ENCODE assay signal across 1 cellular context in the genomic region with DNA sequence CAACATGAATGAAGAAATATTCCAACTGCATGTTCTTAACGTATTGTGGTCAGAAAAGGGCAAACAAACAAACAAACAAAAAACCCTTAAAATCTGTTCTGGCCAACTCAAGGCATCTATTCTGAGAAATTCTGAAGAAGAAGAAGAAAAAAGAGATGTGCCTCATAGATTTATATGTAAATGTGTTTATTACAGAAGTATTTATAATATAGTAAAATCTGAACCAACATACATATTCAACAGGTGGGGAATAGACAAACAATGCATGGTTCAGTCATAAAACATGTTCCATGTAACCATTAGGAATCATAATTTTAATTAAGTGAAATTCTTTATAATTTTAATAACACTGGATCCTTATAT.
TF ChIP-seq lines count a peak whose summit lies in the region.

No MANE protein-coding gene starts in this region.

TF ChIP-seq in HEK293, 187 proteins besides CTCF, POLR2A, EP300 and RAD21 (continued from another document):
- TF ChIP-seq, protein P1, sequence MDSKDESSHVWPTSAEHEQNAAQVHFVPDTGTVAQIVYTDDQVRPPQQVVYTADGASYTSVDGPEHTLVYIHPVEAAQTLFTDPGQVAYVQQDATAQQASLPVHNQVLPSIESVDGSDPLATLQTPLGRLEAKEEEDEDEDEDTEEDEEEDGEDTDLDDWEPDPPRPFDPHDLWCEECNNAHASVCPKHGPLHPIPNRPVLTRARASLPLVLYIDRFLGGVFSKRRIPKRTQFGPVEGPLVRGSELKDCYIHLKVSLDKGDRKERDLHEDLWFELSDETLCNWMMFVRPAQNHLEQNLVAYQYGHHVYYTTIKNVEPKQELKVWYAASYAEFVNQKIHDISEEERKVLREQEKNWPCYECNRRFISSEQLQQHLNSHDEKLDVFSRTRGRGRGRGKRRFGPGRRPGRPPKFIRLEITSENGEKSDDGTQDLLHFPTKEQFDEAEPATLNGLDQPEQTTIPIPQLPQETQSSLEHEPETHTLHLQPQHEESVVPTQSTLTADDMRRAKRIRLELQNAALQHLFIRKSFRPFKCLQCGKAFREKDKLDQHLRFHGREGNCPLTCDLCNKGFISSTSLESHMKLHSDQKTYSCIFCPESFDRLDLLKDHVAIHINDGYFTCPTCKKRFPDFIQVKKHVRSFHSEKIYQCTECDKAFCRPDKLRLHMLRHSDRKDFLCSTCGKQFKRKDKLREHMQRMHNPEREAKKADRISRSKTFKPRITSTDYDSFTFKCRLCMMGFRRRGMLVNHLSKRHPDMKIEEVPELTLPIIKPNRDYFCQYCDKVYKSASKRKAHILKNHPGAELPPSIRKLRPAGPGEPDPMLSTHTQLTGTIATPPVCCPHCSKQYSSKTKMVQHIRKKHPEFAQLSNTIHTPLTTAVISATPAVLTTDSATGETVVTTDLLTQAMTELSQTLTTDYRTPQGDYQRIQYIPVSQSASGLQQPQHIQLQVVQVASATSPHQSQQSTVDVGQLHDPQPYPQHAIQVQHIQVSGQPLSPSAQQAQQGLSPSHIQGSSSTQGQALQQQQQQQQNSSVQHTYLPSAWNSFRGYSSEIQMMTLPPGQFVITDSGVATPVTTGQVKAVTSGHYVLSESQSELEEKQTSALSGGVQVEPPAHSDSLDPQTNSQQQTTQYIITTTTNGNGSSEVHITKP (tag by site-specific recombination; IDR thresholded peaks at IDR 0.05), result 0 out of 2 replicates have a peak, but pooled peaks have one; percentile 1
- peak; percentile 84; the same call in 1 of the 2 replicates for TF ChIP-seq SCRT1 (tag by site-specific recombination; IDR thresholded peaks at IDR 0.05; ENCODE audit: borderline replicate concordance)
- no peak for TF ChIP-seq ZNF239 (tag by site-specific recombination; IDR thresholded peaks at IDR 0.05)
- TF ChIP-seq, protein P2, sequence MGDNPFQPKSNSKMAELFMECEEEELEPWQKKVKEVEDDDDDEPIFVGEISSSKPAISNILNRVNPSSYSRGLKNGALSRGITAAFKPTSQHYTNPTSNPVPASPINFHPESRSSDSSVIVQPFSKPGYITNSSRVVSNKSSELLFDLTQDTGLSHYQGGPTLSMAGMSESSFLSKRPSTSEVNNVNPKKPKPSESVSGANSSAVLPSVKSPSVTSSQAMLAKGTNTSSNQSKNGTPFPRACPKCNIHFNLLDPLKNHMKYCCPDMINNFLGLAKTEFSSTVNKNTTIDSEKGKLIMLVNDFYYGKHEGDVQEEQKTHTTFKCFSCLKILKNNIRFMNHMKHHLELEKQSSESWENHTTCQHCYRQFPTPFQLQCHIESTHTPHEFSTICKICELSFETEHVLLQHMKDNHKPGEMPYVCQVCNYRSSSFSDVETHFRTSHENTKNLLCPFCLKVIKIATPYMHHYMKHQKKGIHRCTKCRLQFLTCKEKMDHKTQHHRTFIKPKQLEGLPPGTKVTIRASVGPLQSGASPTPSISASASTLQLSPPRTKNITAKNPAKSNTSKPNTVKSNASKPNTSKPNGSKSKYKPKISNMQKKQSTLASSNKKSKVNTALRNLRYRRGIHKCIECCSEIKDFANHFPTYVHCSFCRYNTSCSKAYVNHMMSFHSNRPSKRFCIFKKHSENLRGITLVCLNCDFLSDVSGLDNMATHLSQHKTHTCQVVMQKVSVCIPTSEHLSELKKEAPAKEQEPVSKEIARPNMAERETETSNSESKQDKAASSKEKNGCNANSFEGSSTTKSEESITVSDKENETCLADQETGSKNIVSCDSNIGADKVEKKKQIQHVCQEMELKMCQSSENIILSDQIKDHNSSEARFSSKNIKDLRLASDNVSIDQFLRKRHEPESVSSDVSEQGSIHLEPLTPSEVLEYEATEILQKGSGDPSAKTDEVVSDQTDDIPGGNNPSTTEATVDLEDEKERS (tag by site-specific recombination; IDR thresholded peaks at IDR 0.05), result no peak
- TF ChIP-seq, protein P3, sequence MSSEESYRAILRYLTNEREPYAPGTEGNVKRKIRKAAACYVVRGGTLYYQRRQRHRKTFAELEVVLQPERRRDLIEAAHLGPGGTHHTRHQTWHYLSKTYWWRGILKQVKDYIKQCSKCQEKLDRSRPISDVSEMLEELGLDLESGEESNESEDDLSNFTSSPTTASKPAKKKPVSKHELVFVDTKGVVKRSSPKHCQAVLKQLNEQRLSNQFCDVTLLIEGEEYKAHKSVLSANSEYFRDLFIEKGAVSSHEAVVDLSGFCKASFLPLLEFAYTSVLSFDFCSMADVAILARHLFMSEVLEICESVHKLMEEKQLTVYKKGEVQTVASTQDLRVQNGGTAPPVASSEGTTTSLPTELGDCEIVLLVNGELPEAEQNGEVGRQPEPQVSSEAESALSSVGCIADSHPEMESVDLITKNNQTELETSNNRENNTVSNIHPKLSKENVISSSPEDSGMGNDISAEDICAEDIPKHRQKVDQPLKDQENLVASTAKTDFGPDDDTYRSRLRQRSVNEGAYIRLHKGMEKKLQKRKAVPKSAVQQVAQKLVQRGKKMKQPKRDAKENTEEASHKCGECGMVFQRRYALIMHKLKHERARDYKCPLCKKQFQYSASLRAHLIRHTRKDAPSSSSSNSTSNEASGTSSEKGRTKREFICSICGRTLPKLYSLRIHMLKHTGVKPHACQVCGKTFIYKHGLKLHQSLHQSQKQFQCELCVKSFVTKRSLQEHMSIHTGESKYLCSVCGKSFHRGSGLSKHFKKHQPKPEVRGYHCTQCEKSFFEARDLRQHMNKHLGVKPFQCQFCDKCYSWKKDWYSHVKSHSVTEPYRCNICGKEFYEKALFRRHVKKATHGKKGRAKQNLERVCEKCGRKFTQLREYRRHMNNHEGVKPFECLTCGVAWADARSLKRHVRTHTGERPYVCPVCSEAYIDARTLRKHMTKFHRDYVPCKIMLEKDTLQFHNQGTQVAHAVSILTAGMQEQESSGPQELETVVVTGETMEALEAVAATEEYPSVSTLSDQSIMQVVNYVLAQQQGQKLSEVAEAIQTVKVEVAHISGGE (tag by site-specific recombination; conservative IDR thresholded peaks at IDR 0.05; ENCODE audit: low read depth), result no peak
- no peak for TF ChIP-seq GLIS1 (tag by site-specific recombination; IDR thresholded peaks at IDR 0.05)
- TF ChIP-seq ZNF76 (tag by site-specific recombination; IDR thresholded peaks at IDR 0.05; ENCODE audit: borderline replicate concordance, low read depth), result no peak
- TF ChIP-seq MZF1 (tag by site-specific recombination; IDR thresholded peaks at IDR 0.05; ENCODE audit: borderline replicate concordance), result peak; percentile 98; the same call in 1 of the 2 replicates
- TF ChIP-seq, protein P4, sequence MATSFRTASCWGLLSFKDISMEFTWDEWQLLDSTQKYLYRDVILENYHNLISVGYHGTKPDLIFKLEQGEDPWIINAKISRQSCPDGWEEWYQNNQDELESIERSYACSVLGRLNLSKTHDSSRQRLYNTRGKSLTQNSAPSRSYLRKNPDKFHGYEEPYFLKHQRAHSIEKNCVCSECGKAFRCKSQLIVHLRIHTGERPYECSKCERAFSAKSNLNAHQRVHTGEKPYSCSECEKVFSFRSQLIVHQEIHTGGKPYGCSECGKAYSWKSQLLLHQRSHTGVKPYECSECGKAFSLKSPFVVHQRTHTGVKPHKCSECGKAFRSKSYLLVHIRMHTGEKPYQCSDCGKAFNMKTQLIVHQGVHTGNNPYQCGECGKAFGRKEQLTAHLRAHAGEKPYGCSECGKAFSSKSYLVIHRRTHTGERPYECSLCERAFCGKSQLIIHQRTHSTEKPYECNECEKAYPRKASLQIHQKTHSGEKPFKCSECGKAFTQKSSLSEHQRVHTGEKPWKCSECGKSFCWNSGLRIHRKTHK (tag by site-specific recombination; IDR thresholded peaks at IDR 0.05), result no peak
- TF ChIP-seq ZNF548 (tag by site-specific recombination; IDR thresholded peaks at IDR 0.05), result no peak
- TF ChIP-seq ZFP3 (tag by site-specific recombination; IDR thresholded peaks at IDR 0.05; ENCODE audit: low read depth), result no peak
- TF ChIP-seq, protein P5, sequence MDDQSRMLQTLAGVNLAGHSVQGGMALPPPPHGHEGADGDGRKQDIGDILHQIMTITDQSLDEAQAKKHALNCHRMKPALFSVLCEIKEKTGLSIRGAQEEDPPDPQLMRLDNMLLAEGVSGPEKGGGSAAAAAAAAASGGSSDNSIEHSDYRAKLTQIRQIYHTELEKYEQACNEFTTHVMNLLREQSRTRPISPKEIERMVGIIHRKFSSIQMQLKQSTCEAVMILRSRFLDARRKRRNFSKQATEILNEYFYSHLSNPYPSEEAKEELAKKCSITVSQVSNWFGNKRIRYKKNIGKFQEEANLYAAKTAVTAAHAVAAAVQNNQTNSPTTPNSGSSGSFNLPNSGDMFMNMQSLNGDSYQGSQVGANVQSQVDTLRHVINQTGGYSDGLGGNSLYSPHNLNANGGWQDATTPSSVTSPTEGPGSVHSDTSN (CRISPR knock-in tag; IDR thresholded peaks at IDR 0.05), result no peak
- no peak for TF ChIP-seq ZIC2 (tag by site-specific recombination; IDR thresholded peaks at IDR 0.05)
- TF ChIP-seq ZNF658 (tag by site-specific recombination; IDR thresholded peaks at IDR 0.05), result no peak
- TF ChIP-seq ZNF350 (tag by site-specific recombination; IDR thresholded peaks at IDR 0.05), result no peak
TF ChIP-seq in HEK293: peak in this region for 5.
